ENCODE assay signal across 1 cellular context in the genomic region with DNA sequence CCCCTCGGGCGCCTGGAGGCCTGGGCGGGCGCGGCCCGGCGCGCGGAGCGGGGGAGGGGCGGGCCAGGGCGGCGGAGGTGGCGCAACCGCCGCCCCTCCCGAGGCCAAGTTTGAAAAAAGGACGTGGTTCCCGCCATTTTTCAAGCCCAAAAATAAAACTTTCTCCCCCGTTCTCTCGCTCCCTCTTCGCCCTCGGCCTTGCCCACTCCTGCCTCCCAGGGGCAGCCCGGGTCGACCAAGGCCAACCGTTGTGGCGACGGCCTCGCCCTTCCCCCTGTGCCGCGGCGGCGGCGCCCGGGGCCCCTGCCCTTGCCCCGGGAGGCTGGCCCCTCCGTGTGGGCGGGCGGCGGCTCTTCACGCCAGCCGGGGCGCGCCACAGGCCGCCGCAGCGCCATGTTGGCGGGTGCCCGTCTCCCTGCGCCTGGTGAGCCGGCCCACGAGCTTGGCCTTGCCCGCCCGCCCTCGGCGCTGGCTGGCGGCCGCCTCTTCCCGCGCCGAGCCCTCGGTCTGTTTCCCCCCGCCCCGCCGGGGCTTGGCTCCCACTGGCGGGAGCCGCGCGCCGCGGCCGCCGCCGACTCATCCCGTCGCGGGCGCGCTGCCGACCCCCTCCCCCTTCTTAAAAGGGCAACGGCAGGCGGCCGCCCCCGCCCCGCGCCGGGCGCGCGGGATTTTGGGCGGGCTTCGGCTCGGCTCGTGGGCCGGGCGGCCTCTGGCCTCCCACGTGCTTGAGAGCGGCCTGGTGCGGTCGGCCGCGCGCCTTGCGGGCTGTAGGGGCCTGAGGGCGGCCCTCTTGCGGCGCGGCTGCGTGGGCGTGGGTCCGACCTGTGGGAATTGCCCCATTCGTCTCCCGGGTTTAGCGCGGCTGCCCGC.
TF ChIP-seq lines count a peak whose summit lies in the region.

No MANE protein-coding gene starts in this region.

TF ChIP-seq in HepG2, 621 proteins besides CTCF, POLR2A, EP300 and RAD21 (continued from another document and continues in another):
- TF ChIP-seq SAP130 (CRISPR knock-in tag; IDR thresholded peaks at IDR 0.05; ENCODE audit: low read depth) = 0 out of 2 replicates have a peak, but pooled peaks have one; percentile 8
- no peak for TF ChIP-seq ISL2 (CRISPR knock-in tag; IDR thresholded peaks at IDR 0.05)
- TF ChIP-seq SP5 (CRISPR knock-in tag; IDR thresholded peaks at IDR 0.05; ENCODE audit: borderline replicate concordance, low read depth) = no peak
- TF ChIP-seq RBM22 (optimal IDR thresholded peaks at IDR 0.05; ENCODE audit: low read length) = no peak
- TF ChIP-seq TGIF2 (CRISPR knock-in tag; IDR thresholded peaks at IDR 0.05) = no peak
- TF ChIP-seq, protein P1, sequence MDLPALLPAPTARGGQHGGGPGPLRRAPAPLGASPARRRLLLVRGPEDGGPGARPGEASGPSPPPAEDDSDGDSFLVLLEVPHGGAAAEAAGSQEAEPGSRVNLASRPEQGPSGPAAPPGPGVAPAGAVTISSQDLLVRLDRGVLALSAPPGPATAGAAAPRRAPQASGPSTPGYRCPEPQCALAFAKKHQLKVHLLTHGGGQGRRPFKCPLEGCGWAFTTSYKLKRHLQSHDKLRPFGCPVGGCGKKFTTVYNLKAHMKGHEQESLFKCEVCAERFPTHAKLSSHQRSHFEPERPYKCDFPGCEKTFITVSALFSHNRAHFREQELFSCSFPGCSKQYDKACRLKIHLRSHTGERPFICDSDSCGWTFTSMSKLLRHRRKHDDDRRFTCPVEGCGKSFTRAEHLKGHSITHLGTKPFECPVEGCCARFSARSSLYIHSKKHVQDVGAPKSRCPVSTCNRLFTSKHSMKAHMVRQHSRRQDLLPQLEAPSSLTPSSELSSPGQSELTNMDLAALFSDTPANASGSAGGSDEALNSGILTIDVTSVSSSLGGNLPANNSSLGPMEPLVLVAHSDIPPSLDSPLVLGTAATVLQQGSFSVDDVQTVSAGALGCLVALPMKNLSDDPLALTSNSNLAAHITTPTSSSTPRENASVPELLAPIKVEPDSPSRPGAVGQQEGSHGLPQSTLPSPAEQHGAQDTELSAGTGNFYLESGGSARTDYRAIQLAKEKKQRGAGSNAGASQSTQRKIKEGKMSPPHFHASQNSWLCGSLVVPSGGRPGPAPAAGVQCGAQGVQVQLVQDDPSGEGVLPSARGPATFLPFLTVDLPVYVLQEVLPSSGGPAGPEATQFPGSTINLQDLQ (CRISPR knock-in tag; IDR thresholded peaks at IDR 0.05) = no peak; the same call in 1 of the 2 replicates
- no peak for TF ChIP-seq ZNF737 (CRISPR knock-in tag; IDR thresholded peaks at IDR 0.05; ENCODE audit: borderline replicate concordance)
- no peak for TF ChIP-seq SSRP1 (CRISPR knock-in tag; IDR thresholded peaks at IDR 0.05)
- peak; percentile 86 for TF ChIP-seq YY1 (IDR thresholded peaks at IDR 0.05; ENCODE audit: insufficient read depth, insufficient replicate concordance, low read depth, low read length)
- peak; percentile 47; the same call in 1 of the 2 replicates for TF ChIP-seq ZNF564 (CRISPR knock-in tag; IDR thresholded peaks at IDR 0.05)
- TF ChIP-seq RFX1 (IDR thresholded peaks at IDR 0.05) = no peak
- TF ChIP-seq ARNT (IDR thresholded peaks at IDR 0.05) = no peak
- TF ChIP-seq, protein P2, sequence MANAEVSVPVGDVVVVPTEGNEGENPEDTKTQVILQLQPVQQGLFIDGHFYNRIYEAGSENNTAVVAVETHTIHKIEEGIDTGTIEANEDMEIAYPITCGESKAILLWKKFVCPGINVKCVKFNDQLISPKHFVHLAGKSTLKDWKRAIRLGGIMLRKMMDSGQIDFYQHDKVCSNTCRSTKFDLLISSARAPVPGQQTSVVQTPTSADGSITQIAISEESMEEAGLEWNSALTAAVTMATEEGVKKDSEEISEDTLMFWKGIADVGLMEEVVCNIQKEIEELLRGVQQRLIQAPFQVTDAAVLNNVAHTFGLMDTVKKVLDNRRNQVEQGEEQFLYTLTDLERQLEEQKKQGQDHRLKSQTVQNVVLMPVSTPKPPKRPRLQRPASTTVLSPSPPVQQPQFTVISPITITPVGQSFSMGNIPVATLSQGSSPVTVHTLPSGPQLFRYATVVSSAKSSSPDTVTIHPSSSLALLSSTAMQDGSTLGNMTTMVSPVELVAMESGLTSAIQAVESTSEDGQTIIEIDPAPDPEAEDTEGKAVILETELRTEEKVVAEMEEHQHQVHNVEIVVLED (CRISPR knock-in tag; IDR thresholded peaks at IDR 0.05; ENCODE audit: borderline replicate concordance) = no peak
- no peak for TF ChIP-seq HMG20A (CRISPR knock-in tag; IDR thresholded peaks at IDR 0.05; ENCODE audit: borderline replicate concordance)
- TF ChIP-seq RBAK (CRISPR knock-in tag; IDR thresholded peaks at IDR 0.05) = no peak
- peak; percentile 73; the same call in 1 of the 2 replicates for TF ChIP-seq NR1H2 (CRISPR knock-in tag; IDR thresholded peaks at IDR 0.05; ENCODE audit: borderline replicate concordance, low read depth)
- TF ChIP-seq, protein P3, sequence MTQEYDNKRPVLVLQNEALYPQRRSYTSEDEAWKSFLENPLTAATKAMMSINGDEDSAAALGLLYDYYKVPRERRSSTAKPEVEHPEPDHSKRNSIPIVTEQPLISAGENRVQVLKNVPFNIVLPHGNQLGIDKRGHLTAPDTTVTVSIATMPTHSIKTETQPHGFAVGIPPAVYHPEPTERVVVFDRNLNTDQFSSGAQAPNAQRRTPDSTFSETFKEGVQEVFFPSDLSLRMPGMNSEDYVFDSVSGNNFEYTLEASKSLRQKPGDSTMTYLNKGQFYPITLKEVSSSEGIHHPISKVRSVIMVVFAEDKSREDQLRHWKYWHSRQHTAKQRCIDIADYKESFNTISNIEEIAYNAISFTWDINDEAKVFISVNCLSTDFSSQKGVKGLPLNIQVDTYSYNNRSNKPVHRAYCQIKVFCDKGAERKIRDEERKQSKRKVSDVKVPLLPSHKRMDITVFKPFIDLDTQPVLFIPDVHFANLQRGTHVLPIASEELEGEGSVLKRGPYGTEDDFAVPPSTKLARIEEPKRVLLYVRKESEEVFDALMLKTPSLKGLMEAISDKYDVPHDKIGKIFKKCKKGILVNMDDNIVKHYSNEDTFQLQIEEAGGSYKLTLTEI (CRISPR knock-in tag; conservative IDR thresholded peaks at IDR 0.05) = no peak
- no peak for TF ChIP-seq ZNF7 (CRISPR knock-in tag; IDR thresholded peaks at IDR 0.05)
- TF ChIP-seq CREM (IDR thresholded peaks at IDR 0.05) = no peak
- no peak for TF ChIP-seq CREM (CRISPR knock-in tag; IDR thresholded peaks at IDR 0.05)
- no peak for TF ChIP-seq ZNF101 (CRISPR knock-in tag; IDR thresholded peaks at IDR 0.05; ENCODE audit: borderline replicate concordance, low read depth)
- TF ChIP-seq ATF1 (CRISPR knock-in tag; IDR thresholded peaks at IDR 0.05) = no peak
- TF ChIP-seq ZNF563 (CRISPR knock-in tag; IDR thresholded peaks at IDR 0.05) = peak; percentile 89
- no peak for TF ChIP-seq ISX (CRISPR knock-in tag; conservative IDR thresholded peaks at IDR 0.05)
- TF ChIP-seq ZNF678 (CRISPR knock-in tag; IDR thresholded peaks at IDR 0.05) = no peak
- no peak for TF ChIP-seq POGZ (CRISPR knock-in tag; IDR thresholded peaks at IDR 0.05)
- no peak for TF ChIP-seq BHLHE40 (IDR thresholded peaks at IDR 0.05; ENCODE audit: low read length)
- TF ChIP-seq PHF8 (CRISPR knock-in tag; IDR thresholded peaks at IDR 0.05) = peak; percentile 54; the same call in 1 of the 2 replicates
- TF ChIP-seq, protein P4, sequence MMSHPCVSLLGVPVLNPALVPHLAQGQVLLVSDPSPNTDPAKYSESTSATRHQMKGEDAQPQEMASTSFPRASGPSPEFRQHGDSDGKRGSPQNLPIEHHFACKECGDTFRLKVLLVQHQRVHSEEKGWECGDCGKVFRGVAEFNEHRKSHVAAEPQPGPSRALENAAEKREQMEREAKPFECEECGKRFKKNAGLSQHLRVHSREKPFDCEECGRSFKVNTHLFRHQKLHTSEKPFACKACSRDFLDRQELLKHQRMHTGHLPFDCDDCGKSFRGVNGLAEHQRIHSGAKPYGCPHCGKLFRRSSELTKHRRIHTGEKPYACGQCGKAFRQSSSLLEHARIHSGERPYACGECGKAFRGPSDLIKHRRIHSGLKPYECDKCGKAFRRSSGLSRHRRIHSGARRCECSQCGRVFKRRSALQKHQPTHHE (CRISPR knock-in tag; IDR thresholded peaks at IDR 0.05; ENCODE audit: borderline replicate concordance) = no peak
- TF ChIP-seq, protein P5, sequence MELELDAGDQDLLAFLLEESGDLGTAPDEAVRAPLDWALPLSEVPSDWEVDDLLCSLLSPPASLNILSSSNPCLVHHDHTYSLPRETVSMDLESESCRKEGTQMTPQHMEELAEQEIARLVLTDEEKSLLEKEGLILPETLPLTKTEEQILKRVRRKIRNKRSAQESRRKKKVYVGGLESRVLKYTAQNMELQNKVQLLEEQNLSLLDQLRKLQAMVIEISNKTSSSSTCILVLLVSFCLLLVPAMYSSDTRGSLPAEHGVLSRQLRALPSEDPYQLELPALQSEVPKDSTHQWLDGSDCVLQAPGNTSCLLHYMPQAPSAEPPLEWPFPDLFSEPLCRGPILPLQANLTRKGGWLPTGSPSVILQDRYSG (CRISPR knock-in tag; IDR thresholded peaks at IDR 0.05) = 0 out of 2 replicates have a peak, but pooled peaks have one; percentile 29
- TF ChIP-seq, protein P6, sequence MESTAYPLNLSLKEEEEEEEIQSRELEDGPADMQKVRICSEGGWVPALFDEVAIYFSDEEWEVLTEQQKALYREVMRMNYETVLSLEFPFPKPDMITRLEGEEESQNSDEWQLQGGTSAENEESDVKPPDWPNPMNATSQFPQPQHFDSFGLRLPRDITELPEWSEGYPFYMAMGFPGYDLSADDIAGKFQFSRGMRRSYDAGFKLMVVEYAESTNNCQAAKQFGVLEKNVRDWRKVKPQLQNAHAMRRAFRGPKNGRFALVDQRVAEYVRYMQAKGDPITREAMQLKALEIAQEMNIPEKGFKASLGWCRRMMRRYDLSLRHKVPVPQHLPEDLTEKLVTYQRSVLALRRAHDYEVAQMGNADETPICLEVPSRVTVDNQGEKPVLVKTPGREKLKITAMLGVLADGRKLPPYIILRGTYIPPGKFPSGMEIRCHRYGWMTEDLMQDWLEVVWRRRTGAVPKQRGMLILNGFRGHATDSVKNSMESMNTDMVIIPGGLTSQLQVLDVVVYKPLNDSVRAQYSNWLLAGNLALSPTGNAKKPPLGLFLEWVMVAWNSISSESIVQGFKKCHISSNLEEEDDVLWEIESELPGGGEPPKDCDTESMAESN (CRISPR knock-in tag; conservative IDR thresholded peaks at IDR 0.05) = no peak
- no peak for TF ChIP-seq NFE2 (CRISPR knock-in tag; IDR thresholded peaks at IDR 0.05)
- TF ChIP-seq, protein P7, sequence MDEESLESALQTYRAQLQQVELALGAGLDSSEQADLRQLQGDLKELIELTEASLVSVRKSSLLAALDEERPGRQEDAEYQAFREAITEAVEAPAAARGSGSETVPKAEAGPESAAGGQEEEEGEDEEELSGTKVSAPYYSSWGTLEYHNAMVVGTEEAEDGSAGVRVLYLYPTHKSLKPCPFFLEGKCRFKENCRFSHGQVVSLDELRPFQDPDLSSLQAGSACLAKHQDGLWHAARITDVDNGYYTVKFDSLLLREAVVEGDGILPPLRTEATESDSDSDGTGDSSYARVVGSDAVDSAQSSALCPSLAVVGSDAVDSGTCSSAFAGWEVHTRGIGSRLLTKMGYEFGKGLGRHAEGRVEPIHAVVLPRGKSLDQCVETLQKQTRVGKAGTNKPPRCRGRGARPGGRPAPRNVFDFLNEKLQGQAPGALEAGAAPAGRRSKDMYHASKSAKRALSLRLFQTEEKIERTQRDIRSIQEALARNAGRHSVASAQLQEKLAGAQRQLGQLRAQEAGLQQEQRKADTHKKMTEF (CRISPR knock-in tag; IDR thresholded peaks at IDR 0.05) = no peak
- no peak for TF ChIP-seq NCOA2 (CRISPR knock-in tag; IDR thresholded peaks at IDR 0.05)
- 0 out of 2 replicates have a peak, but pooled peaks have one; percentile 22 for TF ChIP-seq EEA1 (CRISPR knock-in tag; IDR thresholded peaks at IDR 0.05; ENCODE audit: borderline replicate concordance)
- 0 out of 2 replicates have a peak, but pooled peaks have one; percentile 32 for TF ChIP-seq MAZ (IDR thresholded peaks at IDR 0.05; ENCODE audit: borderline replicate concordance, low read depth, low read length)
- 0 out of 2 replicates have a peak, but pooled peaks have one; percentile 40 for TF ChIP-seq MAZ (CRISPR knock-in tag; IDR thresholded peaks at IDR 0.05; ENCODE audit: low read depth)
- no peak for TF ChIP-seq GTF2F1 (IDR thresholded peaks at IDR 0.05; ENCODE audit: low read length)
- no peak for TF ChIP-seq SMAD1 (CRISPR knock-in tag; IDR thresholded peaks at IDR 0.05; ENCODE audit: borderline replicate concordance, low read depth)
- TF ChIP-seq TAF1 (CRISPR knock-in tag; IDR thresholded peaks at IDR 0.05) = no peak
- no peak for TF ChIP-seq TSC22D2 (CRISPR knock-in tag; IDR thresholded peaks at IDR 0.05; ENCODE audit: borderline replicate concordance)
- TF ChIP-seq ZBTB1 (CRISPR knock-in tag; IDR thresholded peaks at IDR 0.05; ENCODE audit: borderline replicate concordance) = no peak
- no peak for TF ChIP-seq MED13 (CRISPR knock-in tag; IDR thresholded peaks at IDR 0.05)
- TF ChIP-seq, protein P8, sequence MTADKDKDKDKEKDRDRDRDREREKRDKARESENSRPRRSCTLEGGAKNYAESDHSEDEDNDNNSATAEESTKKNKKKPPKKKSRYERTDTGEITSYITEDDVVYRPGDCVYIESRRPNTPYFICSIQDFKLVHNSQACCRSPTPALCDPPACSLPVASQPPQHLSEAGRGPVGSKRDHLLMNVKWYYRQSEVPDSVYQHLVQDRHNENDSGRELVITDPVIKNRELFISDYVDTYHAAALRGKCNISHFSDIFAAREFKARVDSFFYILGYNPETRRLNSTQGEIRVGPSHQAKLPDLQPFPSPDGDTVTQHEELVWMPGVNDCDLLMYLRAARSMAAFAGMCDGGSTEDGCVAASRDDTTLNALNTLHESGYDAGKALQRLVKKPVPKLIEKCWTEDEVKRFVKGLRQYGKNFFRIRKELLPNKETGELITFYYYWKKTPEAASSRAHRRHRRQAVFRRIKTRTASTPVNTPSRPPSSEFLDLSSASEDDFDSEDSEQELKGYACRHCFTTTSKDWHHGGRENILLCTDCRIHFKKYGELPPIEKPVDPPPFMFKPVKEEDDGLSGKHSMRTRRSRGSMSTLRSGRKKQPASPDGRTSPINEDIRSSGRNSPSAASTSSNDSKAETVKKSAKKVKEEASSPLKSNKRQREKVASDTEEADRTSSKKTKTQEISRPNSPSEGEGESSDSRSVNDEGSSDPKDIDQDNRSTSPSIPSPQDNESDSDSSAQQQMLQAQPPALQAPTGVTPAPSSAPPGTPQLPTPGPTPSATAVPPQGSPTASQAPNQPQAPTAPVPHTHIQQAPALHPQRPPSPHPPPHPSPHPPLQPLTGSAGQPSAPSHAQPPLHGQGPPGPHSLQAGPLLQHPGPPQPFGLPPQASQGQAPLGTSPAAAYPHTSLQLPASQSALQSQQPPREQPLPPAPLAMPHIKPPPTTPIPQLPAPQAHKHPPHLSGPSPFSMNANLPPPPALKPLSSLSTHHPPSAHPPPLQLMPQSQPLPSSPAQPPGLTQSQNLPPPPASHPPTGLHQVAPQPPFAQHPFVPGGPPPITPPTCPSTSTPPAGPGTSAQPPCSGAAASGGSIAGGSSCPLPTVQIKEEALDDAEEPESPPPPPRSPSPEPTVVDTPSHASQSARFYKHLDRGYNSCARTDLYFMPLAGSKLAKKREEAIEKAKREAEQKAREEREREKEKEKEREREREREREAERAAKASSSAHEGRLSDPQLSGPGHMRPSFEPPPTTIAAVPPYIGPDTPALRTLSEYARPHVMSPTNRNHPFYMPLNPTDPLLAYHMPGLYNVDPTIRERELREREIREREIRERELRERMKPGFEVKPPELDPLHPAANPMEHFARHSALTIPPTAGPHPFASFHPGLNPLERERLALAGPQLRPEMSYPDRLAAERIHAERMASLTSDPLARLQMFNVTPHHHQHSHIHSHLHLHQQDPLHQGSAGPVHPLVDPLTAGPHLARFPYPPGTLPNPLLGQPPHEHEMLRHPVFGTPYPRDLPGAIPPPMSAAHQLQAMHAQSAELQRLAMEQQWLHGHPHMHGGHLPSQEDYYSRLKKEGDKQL (CRISPR knock-in tag; IDR thresholded peaks at IDR 0.05; ENCODE audit: low read depth) = no peak
- TF ChIP-seq KLF16 (CRISPR knock-in tag; IDR thresholded peaks at IDR 0.05) = no peak
